In the genomic region with DNA sequence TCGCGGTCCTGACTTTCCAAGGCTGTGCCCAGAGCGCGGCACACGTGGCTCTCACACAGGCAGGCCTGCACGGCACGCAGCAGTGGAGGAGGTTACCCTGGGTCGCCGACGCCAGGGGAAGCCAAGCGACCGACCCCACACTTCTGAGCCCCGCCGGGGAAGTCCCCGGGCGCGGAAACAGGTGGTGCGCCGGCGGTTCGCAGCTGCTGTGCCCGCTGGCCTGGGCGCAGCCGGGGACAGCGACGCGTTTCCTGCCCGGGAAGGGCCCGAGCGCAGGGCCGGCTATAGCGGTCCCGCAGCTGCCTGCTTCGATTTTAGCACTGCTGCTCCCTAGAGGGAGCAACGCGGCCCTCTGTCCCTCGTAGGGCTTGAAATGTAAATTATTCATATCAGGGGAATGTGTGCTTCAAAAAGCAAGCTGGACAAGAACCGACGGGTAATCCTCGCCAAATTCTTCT, we compare ENCODE assay signal across 8 cellular contexts. TPM values are rescaled to one million over a fixed set of nuclear protein-coding genes. Genes with fewer than 3 reads are reported as not detected.
A peak's percentile ranks its signal among the peaks of the same experiment; 100 is the strongest.
DNase-seq lines count a peak whose midpoint lies in the region; ATAC-seq and TF ChIP-seq lines count a peak whose summit lies in the region.
"Not testable (repeated sequence)": the region's sequence is repeated elsewhere in the genome, so short reads cannot be mapped to it uniquely, and the experiment has no call there.

No MANE protein-coding gene starts in this region.

- H4K20me1 ChIP-seq in smooth muscle cell (ENCODE audit: low read depth), result not testable (repeated sequence)

- not testable (repeated sequence) for H3K27me3 ChIP-seq in smooth muscle cell (ENCODE audit: low read depth)

- H3K27ac ChIP-seq in VCaP (peak overlapping the region; percentile 74), smooth muscle cell (ENCODE audit: low read depth) (peak overlapping the region; percentile 57)

- not testable (repeated sequence) for H3K4me1 ChIP-seq in smooth muscle cell (ENCODE audit: low read depth)

- CTCF ChIA-PET in AG04449 (lab: Yijun Ruan, JAX), result interaction anchor here (0.7 to 1.5 kb wide), 3 partner anchors 119 to 178 kb away, joined by 3 read pairs; no protein-coding TSS in a partner anchor

- H3K9me3 Mint-ChIP-seq in brain, immature natural killer cell: not testable (repeated sequence)

- H3K36me3 Mint-ChIP-seq in brain, immature natural killer cell: not testable (repeated sequence)

- H3K4me3 ChIP-seq in AG04449 (ENCODE audit: low read depth, low read length) (peak overlapping the region; percentile 46), smooth muscle cell (peak overlapping the region; percentile 45)

- not testable (repeated sequence) for H3K9me3 ChIP-seq in smooth muscle cell (replicated peaks; ENCODE audit: low read depth)

- POLR2A ChIA-PET in AG04449 (lab: Yijun Ruan, JAX), result interaction anchor here (0.5 kb wide), 1 partner anchor 111 kb away, joined by 5 read pairs; no protein-coding TSS in a partner anchor

- WGBS in smooth muscle cell (ENCODE audit: low lambda C conversion rate), result 3% methylated on average over 40 of the region's 40 CpGs

- peak overlapping the region; percentile 34 for H2AFZ ChIP-seq in smooth muscle cell (ENCODE audit: low read depth)

- TF ChIP-seq CTCF in AG04449 (IDR thresholded peaks at IDR 0.05; ENCODE audit: insufficient read depth, low read length, missing control alignments), result peak; percentile 24
- peak; percentile 50 for TF ChIP-seq CTCF in VCaP (conservative IDR thresholded peaks at IDR 0.05)
- TF ChIP-seq CTCF in brain (conservative IDR thresholded peaks at IDR 0.05), result peak; percentile 26 to 28
- TF ChIP-seq CTCF in smooth muscle cell (IDR thresholded peaks at IDR 0.05; ENCODE audit: borderline replicate concordance, insufficient read depth, poor library complexity, severe bottlenecking), result peak; percentile 29

- not testable (repeated sequence) for H3K36me3 ChIP-seq in smooth muscle cell (ENCODE audit: low read depth)

- H3K79me2 ChIP-seq in smooth muscle cell (ENCODE audit: low read depth), result not testable (repeated sequence)

- DNase-seq in AG04449 (ENCODE audit: low read depth, low spot score), result not testable (repeated sequence)
- DNase-seq in NCI-H2029 (lab: John Stamatoyannopoulos, UW) (peak; percentile 16), immature natural killer cell (peak; percentile 94 to 97 (median 97)), smooth muscle cell (lab: John Stamatoyannopoulos, UW; ENCODE audit: unreplicated experiment) (peak; percentile 11)

- H3K4me1 Mint-ChIP-seq in brain (peaks cover 38% of the 10 kb centered on the region), immature natural killer cell (peaks cover 74 to 79% of the 10 kb centered on the region in 2 donors)

- ATAC-seq in GM18858 (IDR thresholded peaks at IDR 0.05; ENCODE audit: unreplicated experiment) (peak; percentile 86), HG02973 (IDR thresholded peaks at IDR 0.05; ENCODE audit: unreplicated experiment) (peak; percentile 85)

- not testable (repeated sequence) for H3K9ac ChIP-seq in smooth muscle cell (ENCODE audit: low read depth)

- H3K27me3 Mint-ChIP-seq in brain (peaks cover 12% of the 10 kb centered on the region), immature natural killer cell (ENCODE audit: low read depth in 3 of 3) (peaks cover 7 to 20% (median 8%) of the 10 kb centered on the region in 3 donors)

- not testable (repeated sequence) for H3F3A ChIP-seq in smooth muscle cell (ENCODE audit: low read depth)

- peak overlapping the region; percentile 37 to 86 (median 74) for H3K4me3 Mint-ChIP-seq in brain
- peak overlapping the region; percentile 53 to 77 (median 67) for H3K4me3 Mint-ChIP-seq in immature natural killer cell

- H3K27ac Mint-ChIP-seq in brain (peak overlapping the region in 2 of 5 experiments; percentile 60 to 94), immature natural killer cell (peak overlapping the region; percentile 98 to 100 (median 98))

- peak overlapping the region; percentile 71 for H3K4me2 ChIP-seq in smooth muscle cell

RNA-seq across cellular contexts. Expression of a gene that starts 46.6 kb away (rescaled TPM):
- polyA plus RNA-seq in brain (ENCODE audit: insufficient read depth, low read depth, low replicate concordance) (2.7 TPM), immature natural killer cell (1 to 10 TPM in 2 of 3 donors, under 1 TPM in 1; 0.58 to 2.3 (median 2.2) TPM), smooth muscle cell (3.2 and 6.1 TPM in 2 replicates)
- 7.2 and 11.7 TPM in 2 replicates for total RNA-seq in smooth muscle cell
